14 cellular contexts compared by ENCODE assay signal in the genomic region with DNA sequence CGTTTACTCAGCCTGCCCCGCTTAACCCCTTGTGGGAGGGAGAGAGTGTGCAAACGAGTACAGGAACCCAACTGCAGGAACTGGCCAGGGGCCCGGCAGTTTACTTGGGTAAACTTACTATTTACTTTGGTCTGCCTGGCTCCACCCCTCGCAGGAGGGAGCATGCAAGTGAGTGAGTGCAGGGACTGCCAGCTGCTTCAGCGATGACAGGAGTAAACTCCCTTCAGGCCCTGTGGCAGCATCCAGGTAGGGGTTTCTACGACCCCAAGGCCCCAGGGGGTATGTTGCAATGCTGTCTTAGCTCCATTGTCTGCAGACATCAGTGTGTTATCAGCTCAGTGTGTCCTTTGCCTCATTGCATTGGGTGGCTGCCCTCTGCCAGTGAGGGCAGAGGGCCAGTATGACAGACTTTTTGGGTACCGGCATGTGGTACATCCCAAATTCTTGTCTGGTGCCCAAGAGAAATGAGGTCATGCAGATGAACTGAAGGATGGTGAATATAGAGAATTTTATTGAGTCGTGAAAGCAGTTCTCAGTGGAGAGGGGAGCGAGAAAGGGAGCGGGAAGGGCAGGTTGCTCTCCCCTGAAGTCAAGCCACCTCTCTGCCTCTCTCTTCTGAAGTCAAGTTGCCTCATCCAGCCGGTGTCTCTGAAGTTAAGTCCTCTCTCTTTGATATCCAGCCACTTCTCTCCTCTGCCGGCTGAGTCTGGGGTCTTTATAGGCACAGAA.
DNase-seq lines count a peak whose midpoint lies in the region; ATAC-seq and TF ChIP-seq lines count a peak whose summit lies in the region.
"Had no signal": no experiment of that assay in that cellular context is flagged by ENCODE, and none has a peak within 500 bp of the region (broad histone marks: within the 10 kb centered on the region; RNA-seq: fewer than 3 reads in every experiment).

No MANE protein-coding gene starts in this region.

- ATAC-seq in lung (ENCODE audit: insufficient read depth, low FRiP score) (no peak), HG02938 (IDR thresholded peaks at IDR 0.05; ENCODE audit: unreplicated experiment) (no peak), GM19463 (IDR thresholded peaks at IDR 0.05; ENCODE audit: unreplicated experiment) (no peak)

- H3K4me1 ChIP-seq in HUES6 (ENCODE audit: control insufficient read depth, insufficient read depth, low read length) (peaks cover 18% of the 10 kb centered on the region), colonic mucosa (no peaks in the 10 kb centered on the region), lung (ENCODE audit: control insufficient read depth in 2 of 2, insufficient read depth in 2 of 2, low read length in 2 of 2) (peaks cover 0 to 5% of the 10 kb centered on the region in 2 donors), left ventricle myocardium inferior (peaks cover 2% of the 10 kb centered on the region)

- intact Hi-C loops in colonic mucosa (cut with DNase I) (loop anchor here (10.0 kb wide), 1 partner anchor 380 kb away; no protein-coding TSS in a partner anchor), left ventricle myocardium inferior (cut with micrococcal nuclease) (no loop called here)

- no peak overlapping the region for H3K9ac ChIP-seq in HUES6 (ENCODE audit: low read length)
- no peak overlapping the region for H3K9ac ChIP-seq in colonic mucosa (ENCODE audit: low read depth in 2 of 2, low read length in 2 of 2)

- no peaks in the 10 kb centered on the region for H3K36me3 ChIP-seq in HUES6 (ENCODE audit: control insufficient read depth, insufficient read depth, low read length)
- no peaks in the 10 kb centered on the region for H3K36me3 ChIP-seq in colonic mucosa
- no peaks in the 10 kb centered on the region for H3K36me3 ChIP-seq in lung (ENCODE audit: control insufficient read depth in 2 of 2, insufficient read depth in 2 of 2, low read length in 2 of 2)
- no peaks in the 10 kb centered on the region for H3K36me3 ChIP-seq in left ventricle myocardium inferior
- H3K36me3 ChIP-seq: thoracic aorta had no signal

- H3K27me3 ChIP-seq in HUES6 (ENCODE audit: control insufficient read depth, insufficient read depth, low read length) (no peaks in the 10 kb centered on the region), colonic mucosa (no peaks in the 10 kb centered on the region), lung (ENCODE audit: control insufficient read depth, insufficient read depth) (no peaks in the 10 kb centered on the region), left ventricle myocardium inferior (ENCODE audit: low read depth) (no peaks in the 10 kb centered on the region)
- H3K27me3 ChIP-seq: dorsolateral prefrontal cortex had no signal

- 79 to 89% methylated on average over 13 of the region's 13 CpGs for WGBS in lung, 2 donors

- H3K4me3 ChIP-seq in HUES6 (ENCODE audit: low read depth, low read length) (peak overlapping the region; percentile 22), colonic mucosa (no peak overlapping the region), lung (no peak overlapping the region), left ventricle myocardium inferior (no peak overlapping the region)
- H3K4me3 ChIP-seq: dorsolateral prefrontal cortex, thoracic aorta had no signal

- peak; percentile 73 for DNase-seq in colonic mucosa
- DNase-seq in lung (ENCODE audit: low spot score): peak; percentile 31
- DNase-seq in left ventricle myocardium inferior: no peak
- no peak for DNase-seq in medulla oblongata (ENCODE audit: extremely low spot score)
- DNase-seq: activated CD4-positive, alpha-beta T cell treated with anti-CD3 and anti-CD28 coated beads, Interleukin-2, amount 10 ng/mL, durations not matched to agents 7 days and 5 days; DMS153; midbrain; NCI-H526 had no signal

- H3K27ac ChIP-seq in C4-2B: peak overlapping the region; percentile 48
- H3K27ac ChIP-seq in HUES6 (ENCODE audit: low read depth, low read length): no peak overlapping the region
- H3K27ac ChIP-seq in colonic mucosa: no peak overlapping the region
- no peak overlapping the region for H3K27ac ChIP-seq in lung (ENCODE audit: low read depth in 1 of 2, low read length in 1 of 2)
- H3K27ac ChIP-seq in left ventricle myocardium inferior (replicated peaks): no peak overlapping the region
- H3K27ac ChIP-seq: thoracic aorta had no signal

- H3K9me3 ChIP-seq in HUES6 (ENCODE audit: control insufficient read depth, insufficient read depth, low read depth, low read length) (no peaks in the 10 kb centered on the region), colonic mucosa (no peaks in the 10 kb centered on the region), lung (ENCODE audit: control insufficient read depth in 2 of 2, insufficient read depth in 1 of 2, low read length in 1 of 2) (no peaks in the 10 kb centered on the region), left ventricle myocardium inferior (replicated peaks) (no peaks in the 10 kb centered on the region)
- H3K9me3 ChIP-seq: thoracic aorta had no signal

- TF ChIP-seq CTCF in C4-2B (conservative IDR thresholded peaks at IDR 0.05) (no peak), colonic mucosa (IDR thresholded peaks at IDR 0.05) (no peak), lung (IDR thresholded peaks at IDR 0.05; ENCODE audit: control extremely low read depth, extremely low read depth) (no peak), left ventricle myocardium inferior (IDR thresholded peaks at IDR 0.05; ENCODE audit: borderline replicate concordance) (no peak)

Comparison
In these comparisons a context has a peak if more than half of its experiments do, and no peak if none do; other contexts are left out.
1. DNase-seq: peak in colonic mucosa (single experiment) and lung (single experiment); none in left ventricle myocardium inferior (single experiment) and medulla oblongata (single experiment).